37 cellular contexts compared by ENCODE assay signal in the genomic region with DNA sequence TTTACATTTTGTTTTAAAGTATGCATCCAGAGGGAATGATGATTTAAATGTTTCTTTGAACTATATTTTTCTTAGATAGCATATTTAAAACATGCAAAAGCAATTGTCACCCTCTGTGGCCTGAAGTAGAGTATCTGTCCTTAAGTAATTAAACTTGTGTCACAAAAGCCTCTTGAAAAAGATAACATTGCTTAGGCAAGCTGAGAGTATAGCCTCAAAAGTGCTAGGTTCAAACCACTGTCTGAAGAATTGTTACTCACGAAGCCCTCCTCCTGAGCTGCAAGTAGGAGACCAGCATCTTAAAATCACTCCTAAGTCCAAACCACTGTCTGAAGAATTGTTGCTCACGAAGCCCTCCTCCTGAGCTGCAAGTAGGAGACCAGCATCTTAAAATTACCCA.
"Had no signal": no experiment of that assay in that cellular context is flagged by ENCODE, and none has a peak within 500 bp of the region (broad histone marks: within the 10 kb centered on the region; RNA-seq: fewer than 3 reads in every experiment).

No MANE protein-coding gene starts in this region.

- H3K27ac ChIP-seq: ascending aorta, body of pancreas, brain microvascular endothelial cell, breast epithelium, VCaP had no signal

- FAIRE-seq: TTC549 had no signal

- H3K27me3 Mint-ChIP-seq: activated B cell treated with CpG ODN at 0.5 μM for 24 hours; activated CD4-positive, alpha-beta memory T cell treated with anti-CD3 and anti-CD28 coated beads for 36 hours; activated CD4-positive, alpha-beta T cell treated with anti-CD3 and anti-CD28 coated beads, Interleukin-2, amount 10 ng/mL, durations not matched to agents 24 days and 14 days; activated CD8-positive, alpha-beta T cell treated with anti-CD3 and anti-CD28 coated beads for 36 hours; activated naive CD4-positive, alpha-beta T cell treated with anti-CD3 and anti-CD28 coated beads, Interleukin-2, amount 10 ng/mL, durations not matched to agents 7 days and 5 days; activated naive CD4-positive, alpha-beta T cell treated with anti-CD3 and anti-CD28 coated beads, Interleukin-2, amount 50 U/mL, for 24 hours; activated naive CD8-positive, alpha-beta T cell; activated naive CD8-positive, alpha-beta T cell treated with anti-CD3 and anti-CD28 coated beads, Interleukin-2, amount 10 ng/mL, durations not matched to agents 7 days and 5 days; activated naive CD8-positive, alpha-beta T cell treated with anti-CD3 and anti-CD28 coated beads, Interleukin-2, amount 50 U/mL, for 24 hours; activated T-helper 17 cell treated with anti-CD3 and anti-CD28 coated beads, Interleukin-2, amount 50 U/mL, for 72 hours had no signal

- H3K9me3 ChIP-seq: ascending aorta, body of pancreas, breast epithelium had no signal

- H3K27ac Mint-ChIP-seq: activated B cell treated with CpG ODN at 0.5 μM for 24 hours; activated CD4-positive, alpha-beta memory T cell treated with anti-CD3 and anti-CD28 coated beads for 36 hours; activated CD4-positive, alpha-beta T cell treated with anti-CD3 and anti-CD28 coated beads, Interleukin-2, amount 10 ng/mL, durations not matched to agents 24 days and 14 days; activated CD8-positive, alpha-beta T cell treated with anti-CD3 and anti-CD28 coated beads for 36 hours; activated naive CD4-positive, alpha-beta T cell treated with anti-CD3 and anti-CD28 coated beads, Interleukin-2, amount 10 ng/mL, durations not matched to agents 7 days and 5 days; activated naive CD4-positive, alpha-beta T cell treated with anti-CD3 and anti-CD28 coated beads, Interleukin-2, amount 50 U/mL, for 24 hours; activated naive CD8-positive, alpha-beta T cell; activated naive CD8-positive, alpha-beta T cell treated with anti-CD3 and anti-CD28 coated beads, Interleukin-2, amount 10 ng/mL, durations not matched to agents 7 days and 5 days; activated naive CD8-positive, alpha-beta T cell treated with anti-CD3 and anti-CD28 coated beads, Interleukin-2, amount 50 U/mL, for 24 hours; activated T-cell treated with anti-CD3 and anti-CD28 coated beads, Interleukin-2, amount 50 U/mL, for 72 hours; activated T-helper 1 cell treated with anti-CD3 and anti-CD28 coated beads, Interleukin-12 subunit alpha, Interleukin-12 subunit beta, Interleukin-2, Interleukin-4 antibody, amounts not matched to agents 30 ng/mL and 10 ng/mL and 1 ng/mL, durations not matched to agents 14 hours and 24 hours and 36 hours; activated T-helper 17 cell treated with anti-CD3 and anti-CD28 coated beads, Interleukin-2, amount 50 U/mL, for 72 hours; T-helper 1 cell treated with Interleukin-12 subunit alpha and Interleukin-12 subunit beta and Interleukin-4 antibody, amounts not matched to agents 30 μg/mL and 1 μg/mL, for 36 hours; T-helper 2 cell treated with Interferon-gamma antibody and Interleukin-4, amounts not matched to agents 5 μg/mL and 100 μg/mL, for 36 hours had no signal

- DNase-seq: activated B cell treated with CpG ODN at 0.5 μM for 24 hours; activated CD4-positive, alpha-beta memory T cell treated with anti-CD3 and anti-CD28 coated beads for 36 hours; activated CD4-positive, alpha-beta T cell treated with anti-CD3 and anti-CD28 coated beads for 4 hours; activated CD4-positive, alpha-beta T cell treated with anti-CD3 and anti-CD28 coated beads, Interleukin-2, amount 10 ng/mL, durations not matched to agents 24 days and 14 days; activated CD4-positive, alpha-beta T cell treated with anti-CD3 and anti-CD28 coated beads, Interleukin-2, amount 50 U/mL, for 1 hour; activated CD4-positive, alpha-beta T cell treated with anti-CD3 and anti-CD28 coated beads, Interleukin-2, amount 50 U/mL, for 4 hours; activated CD4-positive, CD25-positive, alpha-beta regulatory T cell treated with anti-CD3 and anti-CD28 coated beads, Interleukin-2, amount 50 U/mL, for 72 hours; activated CD8-positive, alpha-beta memory T cell treated with anti-CD3 and anti-CD28 coated beads, Interleukin-2, amount 50 U/mL, for 4 hours; activated CD8-positive, alpha-beta T cell treated with anti-CD3 and anti-CD28 coated beads for 36 hours; activated effector memory CD4-positive, alpha-beta T cell treated with anti-CD3 and anti-CD28 coated beads, Interleukin-2, amount 50 U/mL, for 16 hours; activated gamma-delta T cell treated with Interleukin-2 at 50 U/mL for 16 hours; activated naive CD4-positive, alpha-beta T cell; activated naive CD4-positive, alpha-beta T cell treated with anti-CD3 and anti-CD28 coated beads, Interleukin-2, amount 10 ng/mL, durations not matched to agents 7 days and 5 days; activated naive CD8-positive, alpha-beta T cell treated with anti-CD3 and anti-CD28 coated beads, Interleukin-2, amount 10 ng/mL, durations not matched to agents 7 days and 5 days; activated naive CD8-positive, alpha-beta T cell treated with anti-CD3 and anti-CD28 coated beads, Interleukin-2, amount 50 U/mL, for 24 hours; activated T-cell treated with anti-CD3 and anti-CD28 coated beads for 4 hours; activated T-cell treated with anti-CD3 and anti-CD28 coated beads, Interleukin-2, amount 50 U/mL, for 1 hour; activated T-cell treated with anti-CD3 and anti-CD28 coated beads, Interleukin-2, amount 50 U/mL, for 4 hours; activated T-cell treated with anti-CD3 and anti-CD28 coated beads, Interleukin-2, amount 50 U/mL, for 72 hours; amygdala; anterior cingulate cortex; body of pancreas; brain microvascular endothelial cell; central memory CD4-positive, alpha-beta T cell; T-helper 1 cell; T-helper 2 cell; T-helper 9 cell had no signal

- H3K4me3 ChIP-seq: ascending aorta, body of pancreas, breast epithelium had no signal

- H3K4me1 ChIP-seq: body of pancreas, breast epithelium had no signal

- H3K9me3 Mint-ChIP-seq: activated B cell treated with CpG ODN at 0.5 μM for 24 hours; activated CD4-positive, alpha-beta memory T cell treated with anti-CD3 and anti-CD28 coated beads for 36 hours; activated CD4-positive, alpha-beta T cell treated with anti-CD3 and anti-CD28 coated beads, Interleukin-2, amount 10 ng/mL, durations not matched to agents 24 days and 14 days; activated CD8-positive, alpha-beta T cell treated with anti-CD3 and anti-CD28 coated beads for 36 hours; activated naive CD4-positive, alpha-beta T cell treated with anti-CD3 and anti-CD28 coated beads, Interleukin-2, amount 10 ng/mL, durations not matched to agents 7 days and 5 days; activated naive CD4-positive, alpha-beta T cell treated with anti-CD3 and anti-CD28 coated beads, Interleukin-2, amount 50 U/mL, for 24 hours; activated naive CD8-positive, alpha-beta T cell treated with anti-CD3 and anti-CD28 coated beads, Interleukin-2, amount 10 ng/mL, durations not matched to agents 7 days and 5 days; activated naive CD8-positive, alpha-beta T cell treated with anti-CD3 and anti-CD28 coated beads, Interleukin-2, amount 50 U/mL, for 24 hours; activated T-cell treated with anti-CD3 and anti-CD28 coated beads, Interleukin-2, amount 50 U/mL, for 4 hours; activated T-helper 1 cell treated with anti-CD3 and anti-CD28 coated beads, Interleukin-12 subunit alpha, Interleukin-12 subunit beta, Interleukin-2, Interleukin-4 antibody, amounts not matched to agents 30 ng/mL and 10 ng/mL and 1 ng/mL, durations not matched to agents 14 hours and 24 hours and 36 hours; T-helper 1 cell treated with Interleukin-12 subunit alpha and Interleukin-12 subunit beta and Interleukin-4 antibody, amounts not matched to agents 30 μg/mL and 1 μg/mL, for 36 hours; T-helper 2 cell treated with Interferon-gamma antibody and Interleukin-4, amounts not matched to agents 5 μg/mL and 100 μg/mL, for 36 hours had no signal

- H3K4me3 Mint-ChIP-seq: activated B cell treated with CpG ODN at 0.5 μM for 24 hours; activated CD4-positive, alpha-beta memory T cell treated with anti-CD3 and anti-CD28 coated beads for 36 hours; activated CD4-positive, alpha-beta T cell treated with anti-CD3 and anti-CD28 coated beads, Interleukin-2, amount 10 ng/mL, durations not matched to agents 24 days and 14 days; activated CD8-positive, alpha-beta T cell treated with anti-CD3 and anti-CD28 coated beads for 36 hours; activated naive CD4-positive, alpha-beta T cell treated with anti-CD3 and anti-CD28 coated beads, Interleukin-2, amount 10 ng/mL, durations not matched to agents 7 days and 5 days; activated naive CD4-positive, alpha-beta T cell treated with anti-CD3 and anti-CD28 coated beads, Interleukin-2, amount 50 U/mL, for 24 hours; activated naive CD8-positive, alpha-beta T cell; activated naive CD8-positive, alpha-beta T cell treated with anti-CD3 and anti-CD28 coated beads, Interleukin-2, amount 10 ng/mL, durations not matched to agents 7 days and 5 days; activated naive CD8-positive, alpha-beta T cell treated with anti-CD3 and anti-CD28 coated beads, Interleukin-2, amount 50 U/mL, for 24 hours; activated T-cell treated with anti-CD3 and anti-CD28 coated beads, Interleukin-2, amount 50 U/mL, for 4 hours; activated T-cell treated with anti-CD3 and anti-CD28 coated beads, Interleukin-2, amount 50 U/mL, for 72 hours; activated T-helper 1 cell treated with anti-CD3 and anti-CD28 coated beads, Interleukin-12 subunit alpha, Interleukin-12 subunit beta, Interleukin-2, Interleukin-4 antibody, amounts not matched to agents 30 ng/mL and 10 ng/mL and 1 ng/mL, durations not matched to agents 14 hours and 24 hours and 36 hours; activated T-helper 17 cell treated with anti-CD3 and anti-CD28 coated beads, Interleukin-2, amount 50 U/mL, for 72 hours; T-helper 1 cell treated with Interleukin-12 subunit alpha and Interleukin-12 subunit beta and Interleukin-4 antibody, amounts not matched to agents 30 μg/mL and 1 μg/mL, for 36 hours; T-helper 2 cell treated with Interferon-gamma antibody and Interleukin-4, amounts not matched to agents 5 μg/mL and 100 μg/mL, for 36 hours had no signal

- ATAC-seq: activated CD8-positive, alpha-beta T cell treated with anti-CD3 and anti-CD28 coated beads for 36 hours; activated naive CD8-positive, alpha-beta T cell treated with anti-CD3 and anti-CD28 coated beads, Interleukin-2, amount 50 U/mL, for 24 hours; activated T-cell treated with anti-CD3 and anti-CD28 coated beads, Interleukin-2, amount 50 U/mL, for 4 hours; activated T-cell treated with anti-CD3 and anti-CD28 coated beads, Interleukin-2, amount 50 U/mL, for 72 hours; activated T-helper 17 cell treated with anti-CD3 and anti-CD28 coated beads, Interleukin-2, amount 50 U/mL, for 72 hours; body of pancreas had no signal

- H3K36me3 Mint-ChIP-seq: activated CD4-positive, alpha-beta memory T cell treated with anti-CD3 and anti-CD28 coated beads for 36 hours; activated naive CD4-positive, alpha-beta T cell treated with anti-CD3 and anti-CD28 coated beads, Interleukin-2, amount 10 ng/mL, durations not matched to agents 7 days and 5 days; activated naive CD4-positive, alpha-beta T cell treated with anti-CD3 and anti-CD28 coated beads, Interleukin-2, amount 50 U/mL, for 24 hours; activated naive CD8-positive, alpha-beta T cell; activated naive CD8-positive, alpha-beta T cell treated with anti-CD3 and anti-CD28 coated beads, Interleukin-2, amount 10 ng/mL, durations not matched to agents 7 days and 5 days had no signal

- H3K4me1 Mint-ChIP-seq: activated B cell treated with CpG ODN at 0.5 μM for 24 hours; activated T-helper 17 cell treated with anti-CD3 and anti-CD28 coated beads, Interleukin-2, amount 50 U/mL, for 72 hours had no signal

- H3K36me3 ChIP-seq: ascending aorta, brain microvascular endothelial cell, breast epithelium had no signal

- H3K27me3 ChIP-seq: ascending aorta, body of pancreas, brain microvascular endothelial cell, breast epithelium had no signal
